ENCODE assay signal across 1 cellular context in the genomic region with DNA sequence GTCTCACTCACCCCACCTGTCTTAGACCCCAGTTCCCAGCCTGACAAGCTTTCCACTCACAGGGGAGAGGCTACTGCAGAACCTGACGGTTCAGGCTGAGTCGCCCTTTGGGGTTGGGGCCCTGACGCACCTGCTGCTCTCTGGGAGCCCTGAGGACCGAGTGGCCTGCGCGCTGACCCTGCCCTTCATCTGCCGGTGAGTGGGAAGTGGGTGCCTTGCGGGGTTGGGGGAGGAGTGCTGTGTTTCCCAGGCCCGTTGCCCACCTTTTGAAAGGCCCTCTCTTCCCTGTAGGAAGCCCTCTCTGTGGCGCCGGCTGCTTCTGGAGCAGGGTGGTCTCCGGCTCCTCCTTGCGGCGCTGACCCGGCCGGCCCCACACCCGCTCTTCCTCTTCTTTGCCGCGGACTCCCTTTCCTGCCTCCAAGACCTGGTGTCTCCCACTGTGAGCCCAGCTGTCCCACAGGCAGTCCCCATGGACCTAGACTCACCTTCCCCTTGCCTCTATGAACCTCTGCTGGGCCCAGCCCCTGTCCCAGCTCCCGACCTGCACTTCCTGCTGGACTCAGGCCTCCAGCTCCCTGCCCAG.
TF ChIP-seq lines count a peak whose summit lies in the region.

No MANE protein-coding gene starts in this region.

TF ChIP-seq in GM23338, 12 proteins besides CTCF, POLR2A, EP300 and RAD21:
- no peak for TF ChIP-seq ZNF331 (CRISPR knock-in tag; IDR thresholded peaks at IDR 0.05; ENCODE audit: low read depth)
- no peak for TF ChIP-seq STAT1 (IDR thresholded peaks at IDR 0.05; ENCODE audit: unreplicated experiment)
- TF ChIP-seq, protein P1, sequence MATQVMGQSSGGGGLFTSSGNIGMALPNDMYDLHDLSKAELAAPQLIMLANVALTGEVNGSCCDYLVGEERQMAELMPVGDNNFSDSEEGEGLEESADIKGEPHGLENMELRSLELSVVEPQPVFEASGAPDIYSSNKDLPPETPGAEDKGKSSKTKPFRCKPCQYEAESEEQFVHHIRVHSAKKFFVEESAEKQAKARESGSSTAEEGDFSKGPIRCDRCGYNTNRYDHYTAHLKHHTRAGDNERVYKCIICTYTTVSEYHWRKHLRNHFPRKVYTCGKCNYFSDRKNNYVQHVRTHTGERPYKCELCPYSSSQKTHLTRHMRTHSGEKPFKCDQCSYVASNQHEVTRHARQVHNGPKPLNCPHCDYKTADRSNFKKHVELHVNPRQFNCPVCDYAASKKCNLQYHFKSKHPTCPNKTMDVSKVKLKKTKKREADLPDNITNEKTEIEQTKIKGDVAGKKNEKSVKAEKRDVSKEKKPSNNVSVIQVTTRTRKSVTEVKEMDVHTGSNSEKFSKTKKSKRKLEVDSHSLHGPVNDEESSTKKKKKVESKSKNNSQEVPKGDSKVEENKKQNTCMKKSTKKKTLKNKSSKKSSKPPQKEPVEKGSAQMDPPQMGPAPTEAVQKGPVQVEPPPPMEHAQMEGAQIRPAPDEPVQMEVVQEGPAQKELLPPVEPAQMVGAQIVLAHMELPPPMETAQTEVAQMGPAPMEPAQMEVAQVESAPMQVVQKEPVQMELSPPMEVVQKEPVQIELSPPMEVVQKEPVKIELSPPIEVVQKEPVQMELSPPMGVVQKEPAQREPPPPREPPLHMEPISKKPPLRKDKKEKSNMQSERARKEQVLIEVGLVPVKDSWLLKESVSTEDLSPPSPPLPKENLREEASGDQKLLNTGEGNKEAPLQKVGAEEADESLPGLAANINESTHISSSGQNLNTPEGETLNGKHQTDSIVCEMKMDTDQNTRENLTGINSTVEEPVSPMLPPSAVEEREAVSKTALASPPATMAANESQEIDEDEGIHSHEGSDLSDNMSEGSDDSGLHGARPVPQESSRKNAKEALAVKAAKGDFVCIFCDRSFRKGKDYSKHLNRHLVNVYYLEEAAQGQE (IDR thresholded peaks at IDR 0.05; ENCODE audit: unreplicated experiment): no peak
- TF ChIP-seq ZNF114 (CRISPR knock-in tag; IDR thresholded peaks at IDR 0.05): no peak
- TF ChIP-seq POLR2AphosphoS5 (IDR thresholded peaks at IDR 0.05; ENCODE audit: low read depth): no peak
- no peak for TF ChIP-seq EZH2phosphoT487 (IDR thresholded peaks at IDR 0.05; ENCODE audit: unreplicated experiment)
- TF ChIP-seq, protein P2, sequence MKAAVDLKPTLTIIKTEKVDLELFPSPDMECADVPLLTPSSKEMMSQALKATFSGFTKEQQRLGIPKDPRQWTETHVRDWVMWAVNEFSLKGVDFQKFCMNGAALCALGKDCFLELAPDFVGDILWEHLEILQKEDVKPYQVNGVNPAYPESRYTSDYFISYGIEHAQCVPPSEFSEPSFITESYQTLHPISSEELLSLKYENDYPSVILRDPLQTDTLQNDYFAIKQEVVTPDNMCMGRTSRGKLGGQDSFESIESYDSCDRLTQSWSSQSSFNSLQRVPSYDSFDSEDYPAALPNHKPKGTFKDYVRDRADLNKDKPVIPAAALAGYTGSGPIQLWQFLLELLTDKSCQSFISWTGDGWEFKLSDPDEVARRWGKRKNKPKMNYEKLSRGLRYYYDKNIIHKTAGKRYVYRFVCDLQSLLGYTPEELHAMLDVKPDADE (IDR thresholded peaks at IDR 0.05): no peak
- no peak for TF ChIP-seq NANOG (IDR thresholded peaks at IDR 0.05; ENCODE audit: borderline replicate concordance)
